8 cellular contexts compared by ENCODE assay signal in genomic region chr7:155002411-155003214, GRCh38. TPM values are rescaled to one million over a fixed set of nuclear protein-coding genes. Genes with fewer than 3 reads are reported as not detected.
DNase-seq lines count a peak whose midpoint lies in the region; ATAC-seq and TF ChIP-seq lines count a peak whose summit lies in the region.

TSS of gene PAXIP1 (minus strand) at chr7:155003124. CDS start at chr7:155002929, 195 bp downstream.

- peak within 1 kb of the TSS; percentile 93 for H3K27ac Mint-ChIP-seq in activated naive CD4-positive, alpha-beta T cell treated with anti-CD3 and anti-CD28 coated beads, Interleukin-2, amount 10 ng/mL, durations not matched to agents 7 days and 5 days

- no peak within 1 kb of the TSS for H3K23ac ChIP-seq in trophoblast cell (ENCODE audit: low read length)

- no CpG with 5 or more reads among the region's 128 CpGs for WGBS in trophoblast cell (ENCODE audit: extremely low coverage, insufficient coverage, insufficient read length)

- H3K79me1 ChIP-seq in trophoblast cell (ENCODE audit: low read length): peaks cover 9% of the 10 kb centered on the region

- CTCF ChIA-PET in PC-9 (lab: Charles Lee): no interaction called here
- CTCF ChIA-PET in activated naive CD4-positive, alpha-beta T cell treated with anti-CD3 and anti-CD28 coated beads, Interleukin-2, amount 10 ng/mL, durations not matched to agents 7 days and 5 days (lab: Charles Lee): interaction anchor here (2.1 kb wide), 1 partner anchor 75 kb away, joined by 6 read pairs; no protein-coding TSS in a partner anchor

- no peaks in the 10 kb centered on the region for H3K9me2 ChIP-seq in PC-9 (ENCODE audit: insufficient read depth)

- H2BK5ac ChIP-seq in trophoblast cell (ENCODE audit: low read depth, low read length, poor library complexity): peak within 1 kb of the TSS; percentile 100

- peak within 1 kb of the TSS; percentile 93 for H3K4me3 Mint-ChIP-seq in activated naive CD4-positive, alpha-beta T cell treated with anti-CD3 and anti-CD28 coated beads, Interleukin-2, amount 10 ng/mL, durations not matched to agents 7 days and 5 days

- H2AK5ac ChIP-seq in trophoblast cell (ENCODE audit: low read length): peak within 1 kb of the TSS; percentile 81

- TF ChIP-seq CTCF in PC-9 (conservative IDR thresholded peaks at IDR 0.05) (no peak), vagina (IDR thresholded peaks at IDR 0.05) (no peak)

- peak within 1 kb of the TSS; percentile 98 for H2AFZ ChIP-seq in PC-9
- peak within 1 kb of the TSS; percentile 100 for H2AFZ ChIP-seq in trophoblast cell (ENCODE audit: insufficient read depth, low read length, poor library complexity)

- TF ChIP-seq POLR2A in GM19099 (IDR thresholded peaks at IDR 0.05; ENCODE audit: extremely low read depth, insufficient read length, low read depth): peak; percentile 41
- no peak for TF ChIP-seq POLR2A in vagina (IDR thresholded peaks at IDR 0.05)

- peak within 1 kb of the TSS; percentile 99 for H2BK12ac ChIP-seq in trophoblast cell (ENCODE audit: low read length)

- H4K20me1 ChIP-seq in PC-9 (ENCODE audit: insufficient read depth): no peaks in the 10 kb centered on the region

- H3K4me1 ChIP-seq in PC-9 (replicated peaks; ENCODE audit: insufficient read depth): peaks cover 22% of the 10 kb centered on the region
- H3K4me1 ChIP-seq in trophoblast cell (ENCODE audit: control insufficient read depth in 1 of 2, insufficient read depth in 2 of 2, low read length in 2 of 2): peaks cover 0 to 3% of the 10 kb centered on the region in 2 experiments
- H3K4me1 ChIP-seq in vagina: peaks cover 28% of the 10 kb centered on the region

- H3K4me3 ChIP-seq in PC-9 (peak within 1 kb of the TSS; percentile 67), trophoblast cell (ENCODE audit: low read depth, low read length) (peak within 1 kb of the TSS; percentile 96), vagina (peak within 1 kb of the TSS; percentile 62 to 96)

- peak within 1 kb of the TSS; percentile 67 for H3K27ac ChIP-seq in PC-9
- H3K27ac ChIP-seq in trophoblast cell (ENCODE audit: low read depth, low read length): peak within 1 kb of the TSS; percentile 96
- H3K27ac ChIP-seq in vagina: peak within 1 kb of the TSS; percentile 93

- H3K4me1 Mint-ChIP-seq in activated naive CD4-positive, alpha-beta T cell treated with anti-CD3 and anti-CD28 coated beads, Interleukin-2, amount 10 ng/mL, durations not matched to agents 7 days and 5 days: peaks cover 13% of the 10 kb centered on the region

- H3K79me2 ChIP-seq in PC-9 (ENCODE audit: low read depth) (peaks cover 46% of the 10 kb centered on the region), trophoblast cell (ENCODE audit: control insufficient read depth, insufficient read depth, low read length, poor library complexity) (peaks cover 15% of the 10 kb centered on the region)

- POLR2A ChIA-PET in PC-9 (lab: Charles Lee; ENCODE audit: unreplicated experiment): interaction anchor here (0.6 to 1.0 kb wide), 6 partner anchors 11 to 295 kb away, joined by 3 to 6 read pairs (median 4); no protein-coding TSS in a partner anchor

- peaks cover 7% of the 10 kb centered on the region for H3K36me3 Mint-ChIP-seq in activated naive CD4-positive, alpha-beta T cell treated with anti-CD3 and anti-CD28 coated beads, Interleukin-2, amount 10 ng/mL, durations not matched to agents 7 days and 5 days

- peak within 1 kb of the TSS; percentile 100 for H3K18ac ChIP-seq in trophoblast cell (ENCODE audit: low read length)

- H3F3A ChIP-seq in PC-9 (ENCODE audit: insufficient read depth, low read depth): peaks cover 13% of the 10 kb centered on the region

- peaks cover 10% of the 10 kb centered on the region for H3K36me3 ChIP-seq in PC-9 (ENCODE audit: low read depth)
- peaks cover 3 to 11% of the 10 kb centered on the region in 2 experiments for H3K36me3 ChIP-seq in trophoblast cell (ENCODE audit: control insufficient read depth in 1 of 2, insufficient read depth in 2 of 2, low read length in 2 of 2)
- peaks cover 0 to 10% of the 10 kb centered on the region in 2 donors for H3K36me3 ChIP-seq in vagina

- H3K4ac ChIP-seq in trophoblast cell (ENCODE audit: low read depth, low read length): peak within 1 kb of the TSS; percentile 97

- H3K9me3 ChIP-seq in PC-9 (ENCODE audit: insufficient read depth, low read depth) (no peaks in the 10 kb centered on the region), trophoblast cell (ENCODE audit: insufficient read depth, low read depth, low read length) (peaks cover 2% of the 10 kb centered on the region), vagina (no peaks in the 10 kb centered on the region)

- H3K14ac ChIP-seq in trophoblast cell (ENCODE audit: low read length): peak within 1 kb of the TSS; percentile 100

- intact Hi-C loops in PC-9 (cut with micrococcal nuclease; ENCODE audit: unreplicated experiment): loop anchor here (2.0 to 5.0 kb wide), 3 partner anchors 190 to 342 kb away; no protein-coding TSS in a partner anchor
- intact Hi-C loops in Right ventricle myocardium superior (cut with DNase I): no loop called here
- intact Hi-C loops in vagina (cut with DNase I): loop anchor here (5.0 kb wide), 1 partner anchor 75 kb away; no protein-coding TSS in a partner anchor

- peak within 1 kb of the TSS; percentile 90 for H3K4me2 ChIP-seq in PC-9
- peak within 1 kb of the TSS; percentile 93 for H3K4me2 ChIP-seq in trophoblast cell (ENCODE audit: low read length)

- ATAC-seq in HG03196 (IDR thresholded peaks at IDR 0.05; ENCODE audit: unreplicated experiment) (peak; percentile 43), Right ventricle myocardium superior (ENCODE audit: poor library complexity) (peak; percentile 83)

- DNase-seq in CMK (ENCODE audit: low read depth) (peak; percentile 20), PC-9 (peak in 1 of 2 experiments; percentile 74), Right ventricle myocardium superior (no peak), trophoblast cell (peak; percentile 25 to 54), vagina (ENCODE audit: extremely low spot score in 2 of 2) (no peak)
- DNase-seq in activated naive CD4-positive, alpha-beta T cell treated with anti-CD3 and anti-CD28 coated beads, Interleukin-2, amount 10 ng/mL, durations not matched to agents 7 days and 5 days: peak; percentile 66

- no peaks in the 10 kb centered on the region for H3K9me3 Mint-ChIP-seq in activated naive CD4-positive, alpha-beta T cell treated with anti-CD3 and anti-CD28 coated beads, Interleukin-2, amount 10 ng/mL, durations not matched to agents 7 days and 5 days

- peak within 1 kb of the TSS; percentile 100 for H2BK120ac ChIP-seq in trophoblast cell (ENCODE audit: insufficient read depth, low read length, poor library complexity)

- peak within 1 kb of the TSS; percentile 100 for H4K91ac ChIP-seq in trophoblast cell (ENCODE audit: low read depth, low read length)

- H3K27me3 Mint-ChIP-seq in activated naive CD4-positive, alpha-beta T cell treated with anti-CD3 and anti-CD28 coated beads, Interleukin-2, amount 10 ng/mL, durations not matched to agents 7 days and 5 days: no peaks in the 10 kb centered on the region

- H3K27me3 ChIP-seq in PC-9 (ENCODE audit: insufficient read depth, low read depth) (no peaks in the 10 kb centered on the region), trophoblast cell (ENCODE audit: insufficient read depth, low read length) (no peaks in the 10 kb centered on the region), vagina (no peaks in the 10 kb centered on the region)

- peak within 1 kb of the TSS; percentile 100 for H4K8ac ChIP-seq in trophoblast cell (ENCODE audit: low read depth, low read length)

- peak within 1 kb of the TSS; percentile 94 for H4K12ac ChIP-seq in trophoblast cell (ENCODE audit: low read depth, low read length)

- no TSS peak for BruUV-seq in PC-9 (replicated peaks; lab: Mats Ljungman, UMichigan)

- H3K9ac ChIP-seq in trophoblast cell (ENCODE audit: low read length): peak within 1 kb of the TSS; percentile 96

RNA-seq across cellular contexts. Expression of gene PAXIP1, which starts in this region (rescaled TPM):
- total RNA-seq in PC-9 (2021): 14.1 and 18.8 TPM in 2 replicates
- total RNA-seq in Right ventricle myocardium superior: 5.5 TPM
- 16.3 and 16.5 TPM in 2 replicates for polyA plus RNA-seq in trophoblast cell (2013)
- 16.7 TPM for total RNA-seq in vagina

Comparison
In these comparisons a context has a peak if more than half of its experiments do, and no peak if none do; other contexts are left out.
1. DNase-seq: peak in CMK (single experiment), activated naive CD4-positive, alpha-beta T cell treated with anti-CD3 and anti-CD28 coated beads, Interleukin-2, amount 10 ng/mL, durations not matched to agents 7 days and 5 days (single experiment) and trophoblast cell (2 of 2); none in Right ventricle myocardium superior (single experiment) and vagina (0 of 2).
2. Peak in every context shown above with its lines, with median percentiles within 50 percentile points of each other: H3K27ac ChIP-seq and H3K4me3 ChIP-seq.